Comparison of ENCODE assay signal across 1 cellular context in the genomic region with DNA sequence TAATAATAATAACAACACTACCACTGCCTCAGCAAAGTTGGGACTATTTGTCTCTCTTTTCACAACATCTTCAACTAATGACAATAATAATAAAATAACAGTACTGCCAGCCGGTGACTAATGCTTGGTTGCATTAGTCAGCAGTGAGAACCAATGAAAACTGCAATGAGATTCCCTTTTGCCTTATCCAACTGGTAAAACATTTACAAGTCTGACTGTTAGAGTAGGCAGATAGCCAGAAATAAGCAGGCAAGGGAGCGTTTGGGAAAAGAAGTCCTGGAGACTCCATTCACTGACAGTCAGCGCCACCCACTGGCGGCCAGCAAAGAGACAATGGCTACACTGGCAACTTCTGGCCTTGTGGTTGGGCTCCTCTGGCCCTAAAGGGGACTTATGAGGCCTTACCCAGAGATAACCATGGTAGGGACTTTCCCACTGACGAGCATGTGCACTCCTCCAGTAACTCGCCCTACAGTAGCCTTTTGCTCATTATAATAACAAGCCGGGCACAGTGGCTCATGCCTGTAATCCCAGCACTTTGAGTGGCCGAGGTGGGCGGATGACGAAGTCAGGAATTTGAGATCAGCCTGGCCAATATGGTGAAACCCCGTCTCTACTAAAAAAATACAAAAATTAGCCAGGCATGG.
TF ChIP-seq lines count a peak whose summit lies in the region.

No MANE protein-coding gene starts in this region.

TF ChIP-seq in HEK293, 187 proteins besides CTCF, POLR2A, EP300 and RAD21 (continued from another document and continues in another):
- TF ChIP-seq, protein P1, sequence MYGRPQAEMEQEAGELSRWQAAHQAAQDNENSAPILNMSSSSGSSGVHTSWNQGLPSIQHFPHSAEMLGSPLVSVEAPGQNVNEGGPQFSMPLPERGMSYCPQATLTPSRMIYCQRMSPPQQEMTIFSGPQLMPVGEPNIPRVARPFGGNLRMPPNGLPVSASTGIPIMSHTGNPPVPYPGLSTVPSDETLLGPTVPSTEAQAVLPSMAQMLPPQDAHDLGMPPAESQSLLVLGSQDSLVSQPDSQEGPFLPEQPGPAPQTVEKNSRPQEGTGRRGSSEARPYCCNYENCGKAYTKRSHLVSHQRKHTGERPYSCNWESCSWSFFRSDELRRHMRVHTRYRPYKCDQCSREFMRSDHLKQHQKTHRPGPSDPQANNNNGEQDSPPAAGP (tag by site-specific recombination; IDR thresholded peaks at IDR 0.05) = 0 out of 2 replicates have a peak, but pooled peaks have one; percentile 15
- TF ChIP-seq ZNF404 (tag by site-specific recombination; IDR thresholded peaks at IDR 0.05) (no peak), ZNF555 (tag by site-specific recombination; conservative IDR thresholded peaks at IDR 0.05) (no peak), ZEB2 (tag by site-specific recombination; IDR thresholded peaks at IDR 0.05) (peak; percentile 64; the same call in 1 of the 2 replicates), ZNF146 (tag by site-specific recombination; IDR thresholded peaks at IDR 0.05) (no peak), GLI2 (tag by site-specific recombination; IDR thresholded peaks at IDR 0.05; ENCODE audit: borderline replicate concordance, low read depth) (no peak), REPIN1 (tag by site-specific recombination; IDR thresholded peaks at IDR 0.05; ENCODE audit: low read depth) (peak; percentile 89; the same call in 1 of the 2 replicates), ZNF768 (tag by site-specific recombination; IDR thresholded peaks at IDR 0.05) (no peak), ZNF391 (tag by site-specific recombination; IDR thresholded peaks at IDR 0.05; ENCODE audit: borderline replicate concordance, low read depth) (no peak), ZNF292 (tag by site-specific recombination; IDR thresholded peaks at IDR 0.05; ENCODE audit: borderline replicate concordance, low read depth) (no peak), ZNF561 (tag by site-specific recombination; IDR thresholded peaks at IDR 0.05; ENCODE audit: borderline replicate concordance) (no peak), ZNF830 (tag by site-specific recombination; IDR thresholded peaks at IDR 0.05; ENCODE audit: low read depth) (no peak), GLI4 (tag by site-specific recombination; IDR thresholded peaks at IDR 0.05) (no peak), SCRT2 (tag by site-specific recombination; IDR thresholded peaks at IDR 0.05) (no peak), ZBTB48 (tag by site-specific recombination; IDR thresholded peaks at IDR 0.05) (peak; percentile 81), ZFP3 (tag by site-specific recombination; IDR thresholded peaks at IDR 0.05; ENCODE audit: low read depth) (no peak), ZNF138 (tag by site-specific recombination; IDR thresholded peaks at IDR 0.05; ENCODE audit: borderline replicate concordance) (no peak), ZNF239 (tag by site-specific recombination; IDR thresholded peaks at IDR 0.05) (no peak), ZBTB21 (tag by site-specific recombination; IDR thresholded peaks at IDR 0.05) (no peak), ZNF324 (tag by site-specific recombination; IDR thresholded peaks at IDR 0.05) (no peak), ZBTB1 (tag by site-specific recombination; IDR thresholded peaks at IDR 0.05) (no peak), ZNF510 (tag by site-specific recombination; IDR thresholded peaks at IDR 0.05; ENCODE audit: insufficient replicate concordance) (no peak), ZNF248 (tag by site-specific recombination; IDR thresholded peaks at IDR 0.05) (no peak), OSR2 (tag by site-specific recombination; IDR thresholded peaks at IDR 0.05) (0 out of 2 replicates have a peak, but pooled peaks have one; percentile 37), ZNF791 (tag by site-specific recombination; IDR thresholded peaks at IDR 0.05) (no peak), YY1 (tag by site-specific recombination; IDR thresholded peaks at IDR 0.05) (peak; percentile 47; the same call in 1 of the 2 replicates), ZNF660 (tag by site-specific recombination; IDR thresholded peaks at IDR 0.05) (no peak; the same call in 1 of the 2 replicates), ZNF433 (tag by site-specific recombination; IDR thresholded peaks at IDR 0.05; ENCODE audit: low read depth) (no peak), ZNF341 (tag by site-specific recombination; IDR thresholded peaks at IDR 0.05; ENCODE audit: low read depth) (no peak), ZNF155 (tag by site-specific recombination; IDR thresholded peaks at IDR 0.05) (no peak), ZNF37A (tag by site-specific recombination; IDR thresholded peaks at IDR 0.05) (no peak), ZNF621 (tag by site-specific recombination; IDR thresholded peaks at IDR 0.05) (no peak), ZNF571 (tag by site-specific recombination; IDR thresholded peaks at IDR 0.05) (no peak), ZNF785 (tag by site-specific recombination; IDR thresholded peaks at IDR 0.05) (no peak), HOXD13 (CRISPR knock-in tag; IDR thresholded peaks at IDR 0.05; ENCODE audit: borderline replicate concordance) (no peak)
- TF ChIP-seq, protein P2, sequence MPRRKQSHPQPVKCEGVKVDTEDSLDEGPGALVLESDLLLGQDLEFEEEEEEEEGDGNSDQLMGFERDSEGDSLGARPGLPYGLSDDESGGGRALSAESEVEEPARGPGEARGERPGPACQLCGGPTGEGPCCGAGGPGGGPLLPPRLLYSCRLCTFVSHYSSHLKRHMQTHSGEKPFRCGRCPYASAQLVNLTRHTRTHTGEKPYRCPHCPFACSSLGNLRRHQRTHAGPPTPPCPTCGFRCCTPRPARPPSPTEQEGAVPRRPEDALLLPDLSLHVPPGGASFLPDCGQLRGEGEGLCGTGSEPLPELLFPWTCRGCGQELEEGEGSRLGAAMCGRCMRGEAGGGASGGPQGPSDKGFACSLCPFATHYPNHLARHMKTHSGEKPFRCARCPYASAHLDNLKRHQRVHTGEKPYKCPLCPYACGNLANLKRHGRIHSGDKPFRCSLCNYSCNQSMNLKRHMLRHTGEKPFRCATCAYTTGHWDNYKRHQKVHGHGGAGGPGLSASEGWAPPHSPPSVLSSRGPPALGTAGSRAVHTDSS (tag by site-specific recombination; IDR thresholded peaks at IDR 0.05) = no peak
- TF ChIP-seq, protein P3, sequence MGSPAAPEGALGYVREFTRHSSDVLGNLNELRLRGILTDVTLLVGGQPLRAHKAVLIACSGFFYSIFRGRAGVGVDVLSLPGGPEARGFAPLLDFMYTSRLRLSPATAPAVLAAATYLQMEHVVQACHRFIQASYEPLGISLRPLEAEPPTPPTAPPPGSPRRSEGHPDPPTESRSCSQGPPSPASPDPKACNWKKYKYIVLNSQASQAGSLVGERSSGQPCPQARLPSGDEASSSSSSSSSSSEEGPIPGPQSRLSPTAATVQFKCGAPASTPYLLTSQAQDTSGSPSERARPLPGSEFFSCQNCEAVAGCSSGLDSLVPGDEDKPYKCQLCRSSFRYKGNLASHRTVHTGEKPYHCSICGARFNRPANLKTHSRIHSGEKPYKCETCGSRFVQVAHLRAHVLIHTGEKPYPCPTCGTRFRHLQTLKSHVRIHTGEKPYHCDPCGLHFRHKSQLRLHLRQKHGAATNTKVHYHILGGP (tag by site-specific recombination; IDR thresholded peaks at IDR 0.05) = no peak
- TF ChIP-seq, protein P4, sequence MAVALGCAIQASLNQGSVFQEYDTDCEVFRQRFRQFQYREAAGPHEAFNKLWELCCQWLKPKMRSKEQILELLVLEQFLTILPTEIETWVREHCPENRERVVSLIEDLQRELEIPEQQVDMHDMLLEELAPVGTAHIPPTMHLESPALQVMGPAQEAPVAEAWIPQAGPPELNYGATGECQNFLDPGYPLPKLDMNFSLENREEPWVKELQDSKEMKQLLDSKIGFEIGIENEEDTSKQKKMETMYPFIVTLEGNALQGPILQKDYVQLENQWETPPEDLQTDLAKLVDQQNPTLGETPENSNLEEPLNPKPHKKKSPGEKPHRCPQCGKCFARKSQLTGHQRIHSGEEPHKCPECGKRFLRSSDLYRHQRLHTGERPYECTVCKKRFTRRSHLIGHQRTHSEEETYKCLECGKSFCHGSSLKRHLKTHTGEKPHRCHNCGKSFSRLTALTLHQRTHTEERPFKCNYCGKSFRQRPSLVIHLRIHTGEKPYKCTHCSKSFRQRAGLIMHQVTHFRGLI (tag by site-specific recombination; IDR thresholded peaks at IDR 0.05) = peak; percentile 98
- TF ChIP-seq, protein P5, sequence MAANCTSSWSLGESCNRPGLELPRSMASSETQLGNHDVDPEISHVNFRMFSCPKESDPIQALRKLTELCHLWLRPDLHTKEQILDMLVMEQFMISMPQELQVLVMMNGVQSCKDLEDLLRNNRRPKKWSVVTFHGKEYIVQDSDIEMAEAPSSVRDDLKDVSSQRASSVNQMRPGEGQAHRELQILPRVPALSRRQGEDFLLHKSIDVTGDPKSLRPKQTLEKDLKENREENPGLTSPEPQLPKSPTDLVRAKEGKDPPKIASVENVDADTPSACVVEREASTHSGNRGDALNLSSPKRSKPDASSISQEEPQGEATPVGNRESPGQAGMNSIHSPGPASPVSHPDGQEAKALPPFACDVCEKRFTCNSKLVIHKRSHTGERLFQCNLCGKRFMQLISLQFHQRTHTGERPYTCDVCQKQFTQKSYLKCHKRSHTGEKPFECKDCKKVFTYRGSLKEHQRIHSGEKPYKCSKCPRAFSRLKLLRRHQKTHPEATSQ (tag by site-specific recombination; IDR thresholded peaks at IDR 0.05) = no peak
- TF ChIP-seq, protein P6, sequence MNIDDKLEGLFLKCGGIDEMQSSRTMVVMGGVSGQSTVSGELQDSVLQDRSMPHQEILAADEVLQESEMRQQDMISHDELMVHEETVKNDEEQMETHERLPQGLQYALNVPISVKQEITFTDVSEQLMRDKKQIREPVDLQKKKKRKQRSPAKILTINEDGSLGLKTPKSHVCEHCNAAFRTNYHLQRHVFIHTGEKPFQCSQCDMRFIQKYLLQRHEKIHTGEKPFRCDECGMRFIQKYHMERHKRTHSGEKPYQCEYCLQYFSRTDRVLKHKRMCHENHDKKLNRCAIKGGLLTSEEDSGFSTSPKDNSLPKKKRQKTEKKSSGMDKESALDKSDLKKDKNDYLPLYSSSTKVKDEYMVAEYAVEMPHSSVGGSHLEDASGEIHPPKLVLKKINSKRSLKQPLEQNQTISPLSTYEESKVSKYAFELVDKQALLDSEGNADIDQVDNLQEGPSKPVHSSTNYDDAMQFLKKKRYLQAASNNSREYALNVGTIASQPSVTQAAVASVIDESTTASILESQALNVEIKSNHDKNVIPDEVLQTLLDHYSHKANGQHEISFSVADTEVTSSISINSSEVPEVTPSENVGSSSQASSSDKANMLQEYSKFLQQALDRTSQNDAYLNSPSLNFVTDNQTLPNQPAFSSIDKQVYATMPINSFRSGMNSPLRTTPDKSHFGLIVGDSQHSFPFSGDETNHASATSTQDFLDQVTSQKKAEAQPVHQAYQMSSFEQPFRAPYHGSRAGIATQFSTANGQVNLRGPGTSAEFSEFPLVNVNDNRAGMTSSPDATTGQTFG (tag by site-specific recombination; IDR thresholded peaks at IDR 0.05; ENCODE audit: borderline replicate concordance) = no peak
- TF ChIP-seq, protein P7, sequence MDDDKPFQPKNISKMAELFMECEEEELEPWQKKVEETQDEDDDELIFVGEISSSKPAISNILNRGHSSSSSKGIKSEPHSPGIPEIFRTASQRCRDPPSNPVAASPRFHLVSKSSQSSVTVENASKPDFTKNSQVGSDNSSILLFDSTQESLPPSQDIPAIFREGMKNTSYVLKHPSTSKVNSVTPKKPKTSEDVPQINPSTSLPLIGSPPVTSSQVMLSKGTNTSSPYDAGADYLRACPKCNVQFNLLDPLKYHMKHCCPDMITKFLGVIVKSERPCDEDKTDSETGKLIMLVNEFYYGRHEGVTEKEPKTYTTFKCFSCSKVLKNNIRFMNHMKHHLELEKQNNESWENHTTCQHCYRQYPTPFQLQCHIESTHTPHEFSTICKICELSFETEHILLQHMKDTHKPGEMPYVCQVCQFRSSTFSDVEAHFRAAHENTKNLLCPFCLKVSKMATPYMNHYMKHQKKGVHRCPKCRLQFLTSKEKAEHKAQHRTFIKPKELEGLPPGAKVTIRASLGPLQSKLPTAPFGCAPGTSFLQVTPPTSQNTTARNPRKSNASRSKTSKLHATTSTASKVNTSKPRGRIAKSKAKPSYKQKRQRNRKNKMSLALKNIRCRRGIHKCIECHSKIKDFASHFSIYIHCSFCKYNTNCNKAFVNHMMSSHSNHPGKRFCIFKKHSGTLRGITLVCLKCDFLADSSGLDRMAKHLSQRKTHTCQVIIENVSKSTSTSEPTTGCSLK (tag by site-specific recombination; IDR thresholded peaks at IDR 0.05) = no peak
- TF ChIP-seq, protein P8, sequence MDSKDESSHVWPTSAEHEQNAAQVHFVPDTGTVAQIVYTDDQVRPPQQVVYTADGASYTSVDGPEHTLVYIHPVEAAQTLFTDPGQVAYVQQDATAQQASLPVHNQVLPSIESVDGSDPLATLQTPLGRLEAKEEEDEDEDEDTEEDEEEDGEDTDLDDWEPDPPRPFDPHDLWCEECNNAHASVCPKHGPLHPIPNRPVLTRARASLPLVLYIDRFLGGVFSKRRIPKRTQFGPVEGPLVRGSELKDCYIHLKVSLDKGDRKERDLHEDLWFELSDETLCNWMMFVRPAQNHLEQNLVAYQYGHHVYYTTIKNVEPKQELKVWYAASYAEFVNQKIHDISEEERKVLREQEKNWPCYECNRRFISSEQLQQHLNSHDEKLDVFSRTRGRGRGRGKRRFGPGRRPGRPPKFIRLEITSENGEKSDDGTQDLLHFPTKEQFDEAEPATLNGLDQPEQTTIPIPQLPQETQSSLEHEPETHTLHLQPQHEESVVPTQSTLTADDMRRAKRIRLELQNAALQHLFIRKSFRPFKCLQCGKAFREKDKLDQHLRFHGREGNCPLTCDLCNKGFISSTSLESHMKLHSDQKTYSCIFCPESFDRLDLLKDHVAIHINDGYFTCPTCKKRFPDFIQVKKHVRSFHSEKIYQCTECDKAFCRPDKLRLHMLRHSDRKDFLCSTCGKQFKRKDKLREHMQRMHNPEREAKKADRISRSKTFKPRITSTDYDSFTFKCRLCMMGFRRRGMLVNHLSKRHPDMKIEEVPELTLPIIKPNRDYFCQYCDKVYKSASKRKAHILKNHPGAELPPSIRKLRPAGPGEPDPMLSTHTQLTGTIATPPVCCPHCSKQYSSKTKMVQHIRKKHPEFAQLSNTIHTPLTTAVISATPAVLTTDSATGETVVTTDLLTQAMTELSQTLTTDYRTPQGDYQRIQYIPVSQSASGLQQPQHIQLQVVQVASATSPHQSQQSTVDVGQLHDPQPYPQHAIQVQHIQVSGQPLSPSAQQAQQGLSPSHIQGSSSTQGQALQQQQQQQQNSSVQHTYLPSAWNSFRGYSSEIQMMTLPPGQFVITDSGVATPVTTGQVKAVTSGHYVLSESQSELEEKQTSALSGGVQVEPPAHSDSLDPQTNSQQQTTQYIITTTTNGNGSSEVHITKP (tag by site-specific recombination; IDR thresholded peaks at IDR 0.05) = no peak
- TF ChIP-seq, protein P9, sequence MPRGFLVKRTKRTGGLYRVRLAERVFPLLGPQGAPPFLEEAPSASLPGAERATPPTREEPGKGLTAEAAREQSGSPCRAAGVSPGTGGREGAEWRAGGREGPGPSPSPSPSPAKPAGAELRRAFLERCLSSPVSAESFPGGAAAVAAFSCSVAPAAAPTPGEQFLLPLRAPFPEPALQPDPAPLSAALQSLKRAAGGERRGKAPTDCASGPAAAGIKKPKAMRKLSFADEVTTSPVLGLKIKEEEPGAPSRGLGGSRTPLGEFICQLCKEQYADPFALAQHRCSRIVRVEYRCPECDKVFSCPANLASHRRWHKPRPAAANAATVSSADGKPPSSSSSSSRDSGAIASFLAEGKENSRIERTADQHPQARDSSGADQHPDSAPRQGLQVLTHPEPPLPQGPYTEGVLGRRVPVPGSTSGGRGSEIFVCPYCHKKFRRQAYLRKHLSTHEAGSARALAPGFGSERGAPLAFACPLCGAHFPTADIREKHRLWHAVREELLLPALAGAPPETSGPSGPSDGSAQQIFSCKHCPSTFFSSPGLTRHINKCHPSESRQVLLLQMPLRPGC (tag by site-specific recombination; IDR thresholded peaks at IDR 0.05) = no peak; the same call in 1 of the 2 replicates
